Comparison of ENCODE assay signal across 8 cellular contexts in the genomic region with DNA sequence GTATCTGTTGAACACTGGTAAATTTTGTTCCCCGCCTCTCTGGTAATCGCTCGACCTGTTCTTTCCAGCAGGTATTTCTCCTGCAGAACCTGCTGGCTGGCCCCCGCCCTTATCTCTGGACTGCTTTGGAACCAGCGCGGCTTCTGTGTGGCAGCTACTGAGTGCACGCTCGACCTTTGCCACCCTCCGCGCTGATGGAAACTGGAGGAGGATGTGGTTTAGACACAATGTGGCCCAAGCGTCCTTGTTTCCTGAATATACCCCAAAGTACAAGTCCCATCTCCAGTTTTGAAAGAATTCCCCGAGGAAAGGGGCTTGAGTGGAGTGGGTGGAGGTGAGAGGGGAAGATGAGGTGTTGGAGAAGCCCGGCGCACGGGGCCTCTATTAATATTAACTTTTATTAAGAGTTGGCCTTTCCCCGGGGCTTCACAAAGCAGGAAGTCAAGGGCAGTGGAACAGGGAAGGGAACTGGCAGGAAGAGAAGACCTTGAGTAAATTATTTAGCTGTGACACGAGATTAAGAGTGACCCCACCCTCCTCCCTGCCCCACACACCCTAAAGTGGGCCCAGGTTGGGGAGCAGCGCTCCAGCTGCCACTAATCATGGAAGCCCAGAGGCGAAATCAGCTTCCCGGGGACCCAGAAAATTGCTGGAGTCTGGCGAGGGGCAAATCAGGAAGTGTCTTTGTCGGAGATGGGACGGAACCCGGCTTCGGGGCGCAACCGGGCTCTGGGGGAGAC. TPM values are rescaled to one million over a fixed set of nuclear protein-coding genes. Genes with fewer than 3 reads are reported as not detected.
DNase-seq lines count a peak whose midpoint lies in the region; ATAC-seq and TF ChIP-seq lines count a peak whose summit lies in the region.

No MANE protein-coding gene starts in this region.

- peak overlapping the region; percentile 89 to 98 (median 96) for H3K27ac ChIP-seq in right lobe of liver
- H3K27ac ChIP-seq in urinary bladder (ENCODE audit: low read depth) = no peak overlapping the region

- WGBS in right lobe of liver (ENCODE audit: insufficient coverage, low coverage, low lambda C conversion rate, missing lambda C conversion rate) = 4% methylated on average over 23 of the region's 27 CpGs
- 12% methylated on average over 27 of the region's 27 CpGs for WGBS in urinary bladder

- peak overlapping the region; percentile 60 for H3K4me3 Mint-ChIP-seq in activated naive CD4-positive, alpha-beta T cell treated with anti-CD3 and anti-CD28 coated beads, Interleukin-2, amount 10 ng/mL, durations not matched to agents 7 days and 5 days
- peak overlapping the region; percentile 31 for H3K4me3 Mint-ChIP-seq in activated CD8-positive, alpha-beta T cell treated with anti-CD3 and anti-CD28 coated beads, Interleukin-2, amount 10 ng/mL, durations not matched to agents 7 days and 5 days

- H3K9me3 ChIP-seq in right lobe of liver = no peaks in the 10 kb centered on the region

- H3K4me1 ChIP-seq in right lobe of liver = peaks cover 0 to 11% (median 3%) of the 10 kb centered on the region in 4 donors
- H3K4me1 ChIP-seq in urinary bladder (ENCODE audit: insufficient read depth) = no peaks in the 10 kb centered on the region

- no peak for TF ChIP-seq CTCF in right lobe of liver (IDR thresholded peaks at IDR 0.05)

- POLR2A ChIA-PET in activated CD8-positive, alpha-beta T cell treated with anti-CD3 and anti-CD28 coated beads, Interleukin-2, amount 10 ng/mL, durations not matched to agents 7 days and 5 days (lab: Charles Lee) = interaction anchor here (1.0 kb wide), 1 partner anchor 123 kb away, joined by 3 read pairs; no protein-coding TSS in a partner anchor

- no peak for TF ChIP-seq POLR2A in right lobe of liver (IDR thresholded peaks at IDR 0.05)

- DNase-seq in activated naive CD4-positive, alpha-beta T cell treated with anti-CD3 and anti-CD28 coated beads, Interleukin-2, amount 10 ng/mL, durations not matched to agents 7 days and 5 days = no peak
- DNase-seq in activated naive CD4-positive, alpha-beta T cell treated with anti-CD3 and anti-CD28 coated beads, Interleukin-2, amount 50 U/mL, for 16 hours = no peak
- no peak for DNase-seq in activated CD8-positive, alpha-beta T cell treated with anti-CD3 and anti-CD28 coated beads, Interleukin-2, amount 10 ng/mL, durations not matched to agents 7 days and 5 days
- DNase-seq in right lobe of liver = peak; percentile 74 to 88 (median 87)
- no peak for DNase-seq in central memory CD4-positive, alpha-beta T cell
- DNase-seq in NCI-H526 treated with DMSO at 0.1 percent for 48 hours (lab: John Stamatoyannopoulos, UW) = no peak

- H3K4me1 Mint-ChIP-seq in activated naive CD4-positive, alpha-beta T cell treated with anti-CD3 and anti-CD28 coated beads, Interleukin-2, amount 10 ng/mL, durations not matched to agents 7 days and 5 days = peaks cover 13% of the 10 kb centered on the region
- H3K4me1 Mint-ChIP-seq in activated CD8-positive, alpha-beta T cell treated with anti-CD3 and anti-CD28 coated beads, Interleukin-2, amount 10 ng/mL, durations not matched to agents 7 days and 5 days (ENCODE audit: low read depth) = peaks cover 19% of the 10 kb centered on the region

- H3K27me3 ChIP-seq in right lobe of liver = no peaks in the 10 kb centered on the region

- peaks cover 73% of the 10 kb centered on the region for H3K27me3 Mint-ChIP-seq in activated naive CD4-positive, alpha-beta T cell treated with anti-CD3 and anti-CD28 coated beads, Interleukin-2, amount 10 ng/mL, durations not matched to agents 7 days and 5 days
- peaks cover 53% of the 10 kb centered on the region for H3K27me3 Mint-ChIP-seq in activated CD8-positive, alpha-beta T cell treated with anti-CD3 and anti-CD28 coated beads, Interleukin-2, amount 10 ng/mL, durations not matched to agents 7 days and 5 days (ENCODE audit: low read depth)

- H3K4me3 ChIP-seq in right lobe of liver (peak overlapping the region; percentile 55 to 67 (median 66)), urinary bladder (ENCODE audit: low read depth, low read length) (peak overlapping the region; percentile 27)

- no peaks in the 10 kb centered on the region for H3K9me3 Mint-ChIP-seq in activated naive CD4-positive, alpha-beta T cell treated with anti-CD3 and anti-CD28 coated beads, Interleukin-2, amount 10 ng/mL, durations not matched to agents 7 days and 5 days
- no peaks in the 10 kb centered on the region for H3K9me3 Mint-ChIP-seq in activated CD8-positive, alpha-beta T cell treated with anti-CD3 and anti-CD28 coated beads, Interleukin-2, amount 10 ng/mL, durations not matched to agents 7 days and 5 days (ENCODE audit: insufficient read depth)

- H3K27ac Mint-ChIP-seq in activated naive CD4-positive, alpha-beta T cell treated with anti-CD3 and anti-CD28 coated beads, Interleukin-2, amount 10 ng/mL, durations not matched to agents 7 days and 5 days = no peak overlapping the region
- no peak overlapping the region for H3K27ac Mint-ChIP-seq in activated CD8-positive, alpha-beta T cell treated with anti-CD3 and anti-CD28 coated beads, Interleukin-2, amount 10 ng/mL, durations not matched to agents 7 days and 5 days

- peaks cover 1% of the 10 kb centered on the region for H3K36me3 Mint-ChIP-seq in activated naive CD4-positive, alpha-beta T cell treated with anti-CD3 and anti-CD28 coated beads, Interleukin-2, amount 10 ng/mL, durations not matched to agents 7 days and 5 days
- H3K36me3 Mint-ChIP-seq in activated CD8-positive, alpha-beta T cell treated with anti-CD3 and anti-CD28 coated beads, Interleukin-2, amount 10 ng/mL, durations not matched to agents 7 days and 5 days (ENCODE audit: low read depth) = no peaks in the 10 kb centered on the region

- no peaks in the 10 kb centered on the region for H3K36me3 ChIP-seq in right lobe of liver
- H3K36me3 ChIP-seq in urinary bladder (ENCODE audit: insufficient read depth) = no peaks in the 10 kb centered on the region

- no peak for ATAC-seq in activated CD8-positive, alpha-beta T cell treated with anti-CD3 and anti-CD28 coated beads, Interleukin-2, amount 10 ng/mL, durations not matched to agents 7 days and 5 days
- ATAC-seq in right lobe of liver (peak; percentile 65 to 75 (median 70)), HG03025 (IDR thresholded peaks at IDR 0.05; ENCODE audit: low FRiP score, unreplicated experiment) (no peak)

- intact Hi-C loops in right lobe of liver (cut with DNase I) = loop anchor here in 1 of 2 donors (5.0 kb wide), 1 partner anchor 121 kb away; no protein-coding TSS in a partner anchor

- CTCF ChIA-PET in activated naive CD4-positive, alpha-beta T cell treated with anti-CD3 and anti-CD28 coated beads, Interleukin-2, amount 10 ng/mL, durations not matched to agents 7 days and 5 days (lab: Charles Lee) = interaction anchor here (0.8 to 7.0 kb wide), 18 partner anchors 12 to 968 kb away, joined by 3 to 41 read pairs (median 4); no protein-coding TSS in a partner anchor
- CTCF ChIA-PET in activated CD8-positive, alpha-beta T cell treated with anti-CD3 and anti-CD28 coated beads, Interleukin-2, amount 10 ng/mL, durations not matched to agents 7 days and 5 days (lab: Charles Lee) = interaction anchor here (0.7 to 4.9 kb wide), 22 partner anchors 8 to 591 kb away, joined by 3 to 53 read pairs (median 7); no protein-coding TSS in a partner anchor

RNA-seq across cellular contexts. Expression of a gene that starts 16.0 kb away (rescaled TPM):
- not detected for total RNA-seq in activated CD8-positive, alpha-beta T cell treated with anti-CD3 and anti-CD28 coated beads, Interleukin-2, amount 10 ng/mL, durations not matched to agents 7 days and 5 days
- total RNA-seq in right lobe of liver = not detected
- total RNA-seq in urinary bladder = not detected
- polyA plus RNA-seq in urinary bladder = not detected

RNA-seq across cellular contexts. Expression of a gene that starts 33.3 kb away (rescaled TPM):
- total RNA-seq in activated CD8-positive, alpha-beta T cell treated with anti-CD3 and anti-CD28 coated beads, Interleukin-2, amount 10 ng/mL, durations not matched to agents 7 days and 5 days = not detected
- total RNA-seq in right lobe of liver (under 1 TPM in 4 of 6 experiments, not detected in 2; 0.06 to 0.66 (median 0.21) TPM), urinary bladder (not detected)
- polyA plus RNA-seq in urinary bladder = not detected

RNA-seq across cellular contexts. Expression of a gene that starts 35.4 kb away (rescaled TPM):
- total RNA-seq in activated CD8-positive, alpha-beta T cell treated with anti-CD3 and anti-CD28 coated beads, Interleukin-2, amount 10 ng/mL, durations not matched to agents 7 days and 5 days = not detected
- total RNA-seq in right lobe of liver (not detected), urinary bladder (not detected)
- not detected for polyA plus RNA-seq in urinary bladder

Comparison
In these comparisons a context has a peak if more than half of its experiments do, and no peak if none do; other contexts are left out.
1. DNase-seq: peak in right lobe of liver (3 of 3); none in activated naive CD4-positive, alpha-beta T cell treated with anti-CD3 and anti-CD28 coated beads, Interleukin-2, amount 10 ng/mL, durations not matched to agents 7 days and 5 days (single experiment), activated naive CD4-positive, alpha-beta T cell treated with anti-CD3 and anti-CD28 coated beads, Interleukin-2, amount 50 U/mL, for 16 hours (single experiment), activated CD8-positive, alpha-beta T cell treated with anti-CD3 and anti-CD28 coated beads, Interleukin-2, amount 10 ng/mL, durations not matched to agents 7 days and 5 days (single experiment), central memory CD4-positive, alpha-beta T cell (single experiment) and NCI-H526 treated with DMSO at 0.1 percent for 48 hours (single experiment).
2. ATAC-seq: peak in right lobe of liver (4 of 4); none in activated CD8-positive, alpha-beta T cell treated with anti-CD3 and anti-CD28 coated beads, Interleukin-2, amount 10 ng/mL, durations not matched to agents 7 days and 5 days (single experiment) and HG03025 (single experiment).